Comparison of ENCODE assay signal across 14 cellular contexts in genomic region chr22:44443641-44444235, GRCh38. TPM values are rescaled to one million over a fixed set of nuclear protein-coding genes. Genes with fewer than 3 reads are reported as not detected.
DNase-seq lines count a peak whose midpoint lies in the region; ATAC-seq, FAIRE-seq and TF ChIP-seq lines count a peak whose summit lies in the region.
"Had no signal": no experiment of that assay in that cellular context is flagged by ENCODE, and none has a peak within 500 bp of the region (broad histone marks: within the 10 kb centered on the region; RNA-seq: fewer than 3 reads in every experiment).

No MANE protein-coding gene starts in this region.

- TF ChIP-seq EP300 in HepG2 (IDR thresholded peaks at IDR 0.05; ENCODE audit: low read depth in 2 of 2, low read length in 2 of 2): no peak
- no peak for TF ChIP-seq EP300 in HepG2 (CRISPR knock-in tag; IDR thresholded peaks at IDR 0.05; ENCODE audit: borderline replicate concordance)

- H3K27ac ChIP-seq in WERI-Rb-1 (peak overlapping the region; percentile 28), HepG2 (ENCODE audit: extremely low read length, insufficient read depth, low read length) (no peak overlapping the region), spleen (peak overlapping the region in 3 of 8 donors; percentile 6 to 64 (median 47)), gastrocnemius medialis (no peak overlapping the region)
- no peak overlapping the region for H3K27ac ChIP-seq in effector memory CD4-positive, alpha-beta T cell (ENCODE audit: insufficient read depth, low read length, poor library complexity, severe bottlenecking)
- H3K27ac ChIP-seq: 22Rv1, RWPE1 had no signal

- CTCF ChIA-PET in HepG2 (lab: Yijun Ruan, JAX; ENCODE audit: low intra/inter-chr PET ratio, low total read pairs): no interaction called here

- H3K36me3 ChIP-seq in WERI-Rb-1: no peaks in the 10 kb centered on the region
- no peaks in the 10 kb centered on the region for H3K36me3 ChIP-seq in HepG2 (replicated peaks in 1 of 2; ENCODE audit: control insufficient read depth in 1 of 2, insufficient read depth in 2 of 2, low read length in 2 of 2)
- no peaks in the 10 kb centered on the region for H3K36me3 ChIP-seq in spleen
- H3K36me3 ChIP-seq in gastrocnemius medialis: no peaks in the 10 kb centered on the region
- no peaks in the 10 kb centered on the region for H3K36me3 ChIP-seq in effector memory CD4-positive, alpha-beta T cell (ENCODE audit: control insufficient read depth, insufficient read depth, low read length)
- H3K36me3 ChIP-seq: HAP-1 had no signal

- no peaks in the 10 kb centered on the region for H3K4me1 ChIP-seq in HepG2 (ENCODE audit: insufficient read depth, low read length)
- H3K4me1 ChIP-seq in spleen: peaks cover 6 to 27% (median 14%) of the 10 kb centered on the region in 6 donors
- no peaks in the 10 kb centered on the region for H3K4me1 ChIP-seq in gastrocnemius medialis
- no peaks in the 10 kb centered on the region for H3K4me1 ChIP-seq in effector memory CD4-positive, alpha-beta T cell (ENCODE audit: control insufficient read depth, insufficient read depth, low read length, poor library complexity, severe bottlenecking)
- H3K4me1 ChIP-seq: HAP-1 had no signal

- FAIRE-seq in HepG2 (lab: Jason Lieb, UNC): no peak

- in situ Hi-C loops in HepG2 (cut with HindIII; ENCODE audit: extremely low pct_ligation_motif_present, low pct_unique_long_range_greater_than_20kb): no loop called here
- in situ Hi-C loops in gastrocnemius medialis (cut with MboI; ENCODE audit: low sequenced_read_pairs in 4 of 4): no loop called here

- H3K4me3 ChIP-seq in WERI-Rb-1 (ENCODE audit: low read depth, low read length) (no peak overlapping the region), HepG2 (replicated peaks in 1 of 3; ENCODE audit: insufficient read depth in 1 of 3, low read depth in 2 of 3, low read length in 3 of 3) (no peak overlapping the region), spleen (no peak overlapping the region), gastrocnemius medialis (no peak overlapping the region)
- no peak overlapping the region for H3K4me3 ChIP-seq in effector memory CD4-positive, alpha-beta T cell (ENCODE audit: insufficient read depth, low read depth, low read length, poor library complexity, severe bottlenecking)
- H3K4me3 ChIP-seq: HAP-1 had no signal

- no peak overlapping the region for H2AFZ ChIP-seq in HepG2 (ENCODE audit: low read length)

- no peak for TF ChIP-seq RAD21 in HepG2 (CRISPR knock-in tag; IDR thresholded peaks at IDR 0.05)

- H3K27me3 ChIP-seq in WERI-Rb-1 (ENCODE audit: insufficient read depth, low read depth, severe bottlenecking) (no peaks in the 10 kb centered on the region), HepG2 (ENCODE audit: control insufficient read depth in 1 of 2, insufficient read depth in 2 of 2, low read length in 2 of 2) (peaks cover 6 to 51% of the 10 kb centered on the region in 2 experiments; a peak in 4 of 5 replicates), spleen (replicated peaks in 1 of 7) (no peaks in the 10 kb centered on the region), gastrocnemius medialis (no peaks in the 10 kb centered on the region)
- no peaks in the 10 kb centered on the region for H3K27me3 ChIP-seq in effector memory CD4-positive, alpha-beta T cell (replicated peaks; ENCODE audit: control insufficient read depth, insufficient read depth, low read length, poor library complexity, severe bottlenecking)

- H3K4me2 ChIP-seq in HepG2 (ENCODE audit: low read depth, low read length): no peak overlapping the region

- TF ChIP-seq POLR2A in HepG2 (IDR thresholded peaks at IDR 0.05; ENCODE audit: insufficient read depth in 1 of 2, low read depth in 2 of 2, low read length in 2 of 2) (no peak), spleen (IDR thresholded peaks at IDR 0.05) (no peak), gastrocnemius medialis (IDR thresholded peaks at IDR 0.05) (no peak)

- WGBS in HepG2 (ENCODE audit: low lambda C conversion rate): 20% methylated on average over 4 of the region's 11 CpGs
- 67 to 78% (median 76%) methylated on average over 11 of the region's 11 CpGs for WGBS in spleen, 5 donors

- intact Hi-C loops in HepG2 (cut with micrococcal nuclease; ENCODE audit: unreplicated experiment) (no loop called here), spleen (cut with DNase I; ENCODE audit: low total_unique reads) (no loop called here), gastrocnemius medialis (cut with DNase I; ENCODE audit: low total_unique reads) (no loop called here)

- no peaks in the 10 kb centered on the region for H3K79me2 ChIP-seq in HepG2 (ENCODE audit: insufficient read depth, low read length)

- no peaks in the 10 kb centered on the region; the same call in 1 of the 2 replicates for H4K20me1 ChIP-seq in HepG2 (ENCODE audit: insufficient read depth, low read length)

- H3K9me3 ChIP-seq in WERI-Rb-1 (ENCODE audit: severe bottlenecking) (no peaks in the 10 kb centered on the region), HepG2 (ENCODE audit: low read length) (no peaks in the 10 kb centered on the region), spleen (peaks cover 0 to 17% (median 13%) of the 10 kb centered on the region in 8 donors), gastrocnemius medialis (no peaks in the 10 kb centered on the region)
- no peaks in the 10 kb centered on the region for H3K9me3 ChIP-seq in effector memory CD4-positive, alpha-beta T cell (ENCODE audit: control insufficient read depth, low read length)
- H3K9me3 ChIP-seq: HAP-1 had no signal

- DNase-seq in activated CD4-positive, CD25-positive, alpha-beta regulatory T cell treated with anti-CD3 and anti-CD28 coated beads, Interleukin-2, amount 50 U/mL, for 72 hours: peak; percentile 0
- DNase-seq in WERI-Rb-1 (no peak), HepG2 (ENCODE audit: low spot score) (no peak), spleen (peak; percentile 31), SHP77 treated with DMSO at 0.1 percent for 48 hours (lab: John Stamatoyannopoulos, UW) (no peak), gastrocnemius medialis (no peak)
- no peak for DNase-seq in effector memory CD4-positive, alpha-beta T cell
- DNase-seq: NCI-H146, NCI-H226, NCI-H526 treated with DMSO at 0.1 percent for 48 hours had no signal

- ATAC-seq in activated CD4-positive, CD25-positive, alpha-beta regulatory T cell treated with anti-CD3 and anti-CD28 coated beads, Interleukin-2, amount 50 U/mL, for 24 hours: no peak
- ATAC-seq in HepG2: no peak
- no peak for ATAC-seq in gastrocnemius medialis

- TF ChIP-seq CTCF in WERI-Rb-1 (IDR thresholded peaks at IDR 0.05; ENCODE audit: low read depth, low read length) (no peak), HepG2 (CRISPR knock-in tag; IDR thresholded peaks at IDR 0.05) (no peak), spleen (IDR thresholded peaks at IDR 0.05 in 8 of 11, conservative IDR thresholded peaks at IDR 0.05 in 3 of 11) (no peak), gastrocnemius medialis (IDR thresholded peaks at IDR 0.05 in 4 of 5, conservative IDR thresholded peaks at IDR 0.05 in 1 of 5) (no peak)

- no TSS peak for BruUV-seq in HepG2 (replicated peaks; lab: Mats Ljungman, UMichigan)

- H3K9ac ChIP-seq in HepG2 (ENCODE audit: insufficient read depth, low read depth, low read length): no peak overlapping the region

- POLR2A ChIA-PET in HepG2 (lab: Yijun Ruan, JAX): no interaction called here

TF ChIP-seq in HepG2, 621 proteins besides CTCF, POLR2A, EP300 and RAD21 (continues in another document):
- TF ChIP-seq ZNF207 (IDR thresholded peaks at IDR 0.05; ENCODE audit: borderline replicate concordance) (no peak), MNT (IDR thresholded peaks at IDR 0.05) (peak; percentile 41; the same call in 1 of the 2 replicates), EEA1 (CRISPR knock-in tag; IDR thresholded peaks at IDR 0.05; ENCODE audit: borderline replicate concordance) (no peak)

RNA-seq across cellular contexts. Expression of gene RTL6, which starts 54.3 kb away (rescaled TPM):
- total RNA-seq in HepG2 (2016; rRNA removed; fragmentation: Illumina TruSeq; extraction: Trizol) (not detected in 2 replicates), spleen (10 to 100 TPM; 12.9 to 20.5 (median 15.7) TPM), gastrocnemius medialis (10 to 100 TPM; 21.4 to 29.2 (median 26.5) TPM)
- total RNA-seq in HepG2 (2016; cell fraction: cytosol; rRNA removed; fragmentation: Illumina TruSeq; extraction: Trizol; ENCODE audit: low read depth): not detected in 2 replicates
- not detected in 2 replicates for total RNA-seq in HepG2 (2016; cell fraction: insoluble cytoplasmic fraction; rRNA removed; fragmentation: Illumina TruSeq; extraction: Trizol)
- total RNA-seq in HepG2 (2016; cell fraction: membrane; rRNA removed; fragmentation: Illumina TruSeq; extraction: Trizol): not detected in 2 replicates
- not detected in 2 replicates for total RNA-seq in HepG2 (2016; cell fraction: nucleus; rRNA removed; fragmentation: Illumina TruSeq; extraction: Trizol)
- polyA plus RNA-seq in HepG2 (2011; rRNA removed) (not detected in 2 replicates), spleen (1 to 10 TPM; 1.9 to 5.8 (median 2.4) TPM)
- not detected in 2 replicates for polyA plus RNA-seq in HepG2 (2011; cell fraction: cytosol; rRNA removed)
- not detected in 2 replicates for polyA plus RNA-seq in HepG2 (2011; cell fraction: nucleus; rRNA removed)
- polyA plus RNA-seq in HepG2 (2012): not detected in 2 replicates
- not detected in 2 replicates for polyA plus RNA-seq in HepG2 (2016; cell fraction: cytosol; fragmentation: Illumina TruSeq; extraction: Trizol; ENCODE audit: low read depth)
- polyA plus RNA-seq in HepG2 (2016; cell fraction: insoluble cytoplasmic fraction; fragmentation: Illumina TruSeq; extraction: Trizol; ENCODE audit: low read depth): not detected in 2 replicates
- not detected in 2 replicates for polyA plus RNA-seq in HepG2 (2016; cell fraction: membrane; fragmentation: Illumina TruSeq; extraction: Trizol; ENCODE audit: low read depth)
- not detected in 2 replicates for polyA plus RNA-seq in HepG2 (2016; cell fraction: nucleus; fragmentation: Illumina TruSeq; extraction: Trizol; ENCODE audit: insufficient read depth, low read depth)
- 75.9 TPM in 1 of 2 replicates, not detected in the other for polyA minus RNA-seq in HepG2 (2011; rRNA and poly(A)+ RNA removed; ENCODE audit: low replicate concordance)
- 0.20 and 0.62 TPM in 2 replicates for polyA minus RNA-seq in HepG2 (2011; cell fraction: cytosol; rRNA and poly(A)+ RNA removed)
- polyA minus RNA-seq in HepG2 (2011; cell fraction: nucleus; rRNA and poly(A)+ RNA removed): 0.25 and 0.26 TPM in 2 replicates

Comparison
In these comparisons a context has a peak if more than half of its experiments do, and no peak if none do; other contexts are left out.
1. DNase-seq: peak in activated CD4-positive, CD25-positive, alpha-beta regulatory T cell treated with anti-CD3 and anti-CD28 coated beads, Interleukin-2, amount 50 U/mL, for 72 hours (single experiment) and spleen (single experiment); none in WERI-Rb-1 (single experiment), HepG2 (single experiment), SHP77 treated with DMSO at 0.1 percent for 48 hours (single experiment), gastrocnemius medialis (0 of 2) and effector memory CD4-positive, alpha-beta T cell (0 of 3).
2. RNA of gene RTL6, which starts 54.3 kb away (total RNA-seq): 21.4 to 29.2 TPM in gastrocnemius medialis and 12.9 to 20.5 TPM in spleen; not detected in HepG2; every median in the first group is over 10 times any median in the second.